8 cellular contexts compared by ENCODE assay signal in the genomic region with DNA sequence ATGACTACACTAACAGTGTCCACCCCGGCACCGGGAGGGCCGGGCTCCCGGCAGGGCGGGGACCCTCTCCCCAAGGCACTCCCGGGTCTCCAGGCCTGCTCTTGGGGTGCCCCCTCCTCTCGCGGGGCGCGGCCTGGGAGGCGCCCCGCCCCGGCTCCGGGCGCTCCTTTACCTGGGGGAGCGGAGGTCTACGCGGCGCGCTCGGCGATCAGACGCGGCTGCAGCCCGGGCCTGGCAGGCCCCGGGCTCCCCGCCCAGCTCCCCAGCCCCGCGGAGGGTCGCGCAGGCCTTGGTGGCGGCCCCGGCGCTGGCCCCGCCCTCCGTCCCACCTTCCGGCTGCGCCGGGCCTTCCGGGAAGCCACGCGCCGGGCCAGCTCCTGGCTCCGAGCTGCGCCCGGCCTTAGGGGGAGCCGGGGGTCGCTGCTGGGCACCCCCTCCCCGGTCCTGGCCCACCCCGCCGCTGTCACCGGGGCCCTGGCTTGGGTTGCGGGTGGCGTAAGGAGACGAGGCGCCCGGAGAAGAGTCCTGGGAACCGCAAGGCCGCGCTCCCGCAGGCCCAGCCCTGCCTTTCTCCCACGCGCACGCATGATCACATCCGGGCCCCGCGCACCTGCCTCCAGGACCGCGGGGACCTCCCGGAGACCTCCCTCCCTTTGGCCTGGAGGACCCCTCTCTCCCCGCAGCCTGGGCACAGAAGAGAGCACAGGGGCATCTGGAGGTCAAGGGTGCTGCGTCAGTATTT. TPM values are rescaled to one million over a fixed set of nuclear protein-coding genes. Genes with fewer than 3 reads are reported as not detected.
DNase-seq lines count a peak whose midpoint lies in the region; ATAC-seq and TF ChIP-seq lines count a peak whose summit lies in the region.

Gene C19orf12 (minus strand): TSS at position 309 of the 742 bp plus-strand sequence. CDS start 6,848 bp downstream, outside the sequence.

- ATAC-seq in HG02610 (IDR thresholded peaks at IDR 0.05; ENCODE audit: unreplicated experiment) (peak; percentile 77), left colon (peak; percentile 75)

- TF ChIP-seq CTCF in choroid plexus epithelial cell (conservative IDR thresholded peaks at IDR 0.05; ENCODE audit: low read depth, low read length), result no peak

- peak; percentile 54 for DNase-seq in NCI-H1436 (lab: John Stamatoyannopoulos, UW)
- no peak for DNase-seq in NCI-H1436 treated with DMSO at 0.1 percent for 48 hours (lab: John Stamatoyannopoulos, UW)
- peak; percentile 61 for DNase-seq in NCI-H1105 treated with DMSO at 0.1 percent for 48 hours (lab: John Stamatoyannopoulos, UW)
- DNase-seq in activated CD4-positive, CD25-positive, alpha-beta regulatory T cell treated with anti-CD3 and anti-CD28 coated beads, Interleukin-2, amount 50 U/mL, for 16 hours (ENCODE audit: low read depth, low spot score), result peak; percentile 21
- peak; percentile 30 for DNase-seq in choroid plexus epithelial cell (ENCODE audit: low read depth)
- DNase-seq in left colon, result peak; percentile 46 to 76
- DNase-seq in stimulated activated CD4-positive, alpha-beta T cell treated with anti-CD3 and anti-CD28 coated beads, Interleukin-1b, Interleukin-23, amount 100 ng/mL, for 4 hours (ENCODE audit: low read depth in 2 of 2), result peak; percentile 39 to 67

- intact Hi-C loops in left colon (cut with DNase I, micrococcal nuclease), result loop anchor here (5.0 to 10.0 kb wide), 2 partner anchors 100 to 108 kb away; partner anchors contain the start of gene POP4 (in 1 of the 2)

- peak within 1 kb of the TSS; percentile 82 for H3K4me3 ChIP-seq in choroid plexus epithelial cell (ENCODE audit: low read depth, low read length)

RNA-seq across cellular contexts. Expression of gene C19orf12, which starts in this region (rescaled TPM):
- 10 to 100 TPM; 16.2 to 19.3 TPM for total RNA-seq in left colon
